10 cellular contexts compared by ENCODE assay signal in the genomic region with DNA sequence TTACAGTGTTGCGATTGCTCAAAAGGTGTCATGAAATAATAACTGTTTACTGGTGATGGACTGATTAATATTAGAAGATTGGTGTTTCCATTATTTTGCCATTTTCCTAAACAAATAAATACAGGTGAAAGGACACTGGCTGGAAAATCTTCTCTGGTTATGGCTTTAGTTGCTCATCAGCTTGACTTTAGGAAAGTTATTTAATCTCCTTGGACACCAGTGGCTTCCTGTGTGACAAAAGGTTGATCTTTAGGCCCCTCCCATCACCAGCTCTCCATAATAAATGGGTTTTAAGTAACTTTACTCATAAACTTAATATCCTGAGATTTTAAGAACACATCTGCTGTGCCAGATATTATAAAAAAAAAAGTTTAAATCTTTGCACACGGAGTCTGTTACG. TPM values are rescaled to one million over a fixed set of nuclear protein-coding genes. Genes with fewer than 3 reads are reported as not detected.
DNase-seq lines count a peak whose midpoint lies in the region; ATAC-seq, FAIRE-seq and TF ChIP-seq lines count a peak whose summit lies in the region.
"Had no signal": no experiment of that assay in that cellular context is flagged by ENCODE, and none has a peak within 500 bp of the region (broad histone marks: within the 10 kb centered on the region; RNA-seq: fewer than 3 reads in every experiment).

No MANE protein-coding gene starts in this region.

- no peak for TF ChIP-seq CTCF in astrocyte (IDR thresholded peaks at IDR 0.05; ENCODE audit: insufficient read depth, low read depth, low read length)

- H3K9me3 ChIP-seq in GM23248 (ENCODE audit: low read depth) (no peaks in the 10 kb centered on the region), astrocyte (ENCODE audit: insufficient read depth, low read depth, low read length) (no peaks in the 10 kb centered on the region)
- H3K9me3 ChIP-seq: Peyer's patch had no signal

- no peaks in the 10 kb centered on the region for H3F3A ChIP-seq in GM23248 (ENCODE audit: insufficient read depth)

- no peaks in the 10 kb centered on the region for H3K4me1 Mint-ChIP-seq in astrocyte (ENCODE audit: low read depth, unreplicated experiment)

- no peak for ATAC-seq in HG03108 (IDR thresholded peaks at IDR 0.05; ENCODE audit: unreplicated experiment)
- no peak for ATAC-seq in HG03196 (IDR thresholded peaks at IDR 0.05; ENCODE audit: unreplicated experiment)

- no peaks in the 10 kb centered on the region for H3K9me2 ChIP-seq in GM23248 (ENCODE audit: insufficient read depth)

- no peak overlapping the region for H3K27ac ChIP-seq in GM23248
- H3K27ac ChIP-seq in astrocyte (ENCODE audit: low read depth, low read length) = no peak overlapping the region

- 81 to 82% methylated on average over 3 of the region's 3 CpGs for WGBS in GM23248 (ENCODE audit: low coverage in 1 of 2, low lambda C conversion rate in 2 of 2, missing lambda C conversion rate in 2 of 2), 2 experiments

- H3K4me3 ChIP-seq in GM23248 (peak overlapping the region; percentile 78), astrocyte (ENCODE audit: insufficient read depth, low read depth, low read length) (peak overlapping the region; percentile 73), skeletal muscle cell (ENCODE audit: low read depth, low read length) (peak overlapping the region; percentile 69)

- H3K4me2 ChIP-seq in GM23248 (ENCODE audit: unreplicated experiment) = peak overlapping the region; percentile 58
- H3K4me2 ChIP-seq in astrocyte (ENCODE audit: low read length) = peak overlapping the region; percentile 82

- no peaks in the 10 kb centered on the region for H3K9me3 Mint-ChIP-seq in astrocyte (ENCODE audit: unreplicated experiment)

- in situ Hi-C loops in GM23248 (cut with MboI) = no loop called here

- H3K9ac ChIP-seq in GM23248 (peak overlapping the region; percentile 69), astrocyte (ENCODE audit: low read length) (peak overlapping the region; percentile 82)

- no peaks in the 10 kb centered on the region for H3K27me3 Mint-ChIP-seq in astrocyte (ENCODE audit: low read depth, unreplicated experiment)

- no peaks in the 10 kb centered on the region for H3K27me3 ChIP-seq in GM23248 (replicated peaks; ENCODE audit: insufficient read depth)
- no peaks in the 10 kb centered on the region for H3K27me3 ChIP-seq in astrocyte (ENCODE audit: insufficient read depth, low read length)
- H3K27me3 ChIP-seq: Peyer's patch had no signal

- DNase-seq in GM23248 (peak; percentile 16), astrocyte (ENCODE audit: low read depth) (no peak), kidney glomerular epithelial cell (lab: John Stamatoyannopoulos, UW) (peak; percentile 30), skeletal muscle cell (ENCODE audit: low read depth) (no peak), NCI-H1417 treated with DMSO at 0.1 percent for 48 hours (lab: John Stamatoyannopoulos, UW) (no peak)
- no peak for DNase-seq in activated CD4-positive, alpha-beta T cell treated with anti-CD3 and anti-CD28 coated beads, Interleukin-2, amount 50 U/mL, for 1 hour

- H3K4me1 ChIP-seq in GM23248 (ENCODE audit: insufficient read depth) (no peaks in the 10 kb centered on the region), astrocyte (ENCODE audit: insufficient read depth, low read length) (no peaks in the 10 kb centered on the region)
- H3K4me1 ChIP-seq: Peyer's patch had no signal

- H3K79me2 ChIP-seq in GM23248 (ENCODE audit: insufficient read depth) (no peaks in the 10 kb centered on the region), astrocyte (ENCODE audit: insufficient read depth, low read length) (no peaks in the 10 kb centered on the region)

- no peaks in the 10 kb centered on the region for H4K20me1 ChIP-seq in GM23248 (ENCODE audit: insufficient read depth)
- H4K20me1 ChIP-seq in astrocyte (ENCODE audit: insufficient read depth, low read length) = no peaks in the 10 kb centered on the region

- no peak overlapping the region for H3K27ac Mint-ChIP-seq in astrocyte (ENCODE audit: unreplicated experiment)

- FAIRE-seq in astrocyte (lab: Jason Lieb, UNC) = no peak
- FAIRE-seq: G401.6 had no signal

- no peaks in the 10 kb centered on the region for H3K36me3 Mint-ChIP-seq in astrocyte (ENCODE audit: low read depth, unreplicated experiment)

- peak overlapping the region; percentile 81 for H3K4me3 Mint-ChIP-seq in astrocyte (ENCODE audit: unreplicated experiment)

- H3K36me3 ChIP-seq in GM23248 (ENCODE audit: low read depth) (no peaks in the 10 kb centered on the region), astrocyte (ENCODE audit: insufficient read depth, low read length) (no peaks in the 10 kb centered on the region)
- H3K36me3 ChIP-seq: Peyer's patch had no signal

- H2AFZ ChIP-seq in GM23248 (peak overlapping the region; percentile 89), astrocyte (ENCODE audit: low read depth, low read length) (no peak overlapping the region)

RNA-seq across cellular contexts. Expression of a gene that starts 0.7 kb away (rescaled TPM):
- total RNA-seq in GM23248 (2014; rRNA removed; shearing (Covaris generic)) = 0.22 and 0.25 TPM in 2 replicates
- 1.1 and 1.2 TPM in 2 replicates for polyA plus RNA-seq in GM23248 (2016; fragmentation: Nextera tagmentation; extraction: Ambion mirVana)
- total RNA-seq in astrocyte = 0.23 TPM in 1 of 2 replicates, not detected in the other
- total RNA-seq: Peyer's patch had no signal

Comparison
In these comparisons a context has a peak if more than half of its experiments do, and no peak if none do; other contexts are left out.
1. DNase-seq: peak in GM23248 (single experiment) and kidney glomerular epithelial cell (single experiment); none in astrocyte (single experiment), skeletal muscle cell (single experiment), NCI-H1417 treated with DMSO at 0.1 percent for 48 hours (single experiment) and activated CD4-positive, alpha-beta T cell treated with anti-CD3 and anti-CD28 coated beads, Interleukin-2, amount 50 U/mL, for 1 hour (single experiment).
2. Peak in every context shown above with its lines, with median percentiles within 50 percentile points of each other: H3K4me3 ChIP-seq.